Comparison of ENCODE assay signal across 19 cellular contexts in genomic region chr3:111081008-111081545, GRCh38. TPM values are rescaled to one million over a fixed set of nuclear protein-coding genes. Genes with fewer than 3 reads are reported as not detected.
DNase-seq lines count a peak whose midpoint lies in the region; ATAC-seq, FAIRE-seq and TF ChIP-seq lines count a peak whose summit lies in the region.
"Had no signal": no experiment of that assay in that cellular context is flagged by ENCODE, and none has a peak within 500 bp of the region (broad histone marks: within the 10 kb centered on the region; RNA-seq: fewer than 3 reads in every experiment).

No MANE protein-coding gene starts in this region.

- H2BK12ac ChIP-seq in H1 (ENCODE audit: low read depth, low read length) (no peak overlapping the region), mesenchymal stem cell (ENCODE audit: low read length in 2 of 2) (no peak overlapping the region)

- no peaks in the 10 kb centered on the region for H3K9me3 ChIP-seq in H1 (ENCODE audit: insufficient read depth in 2 of 2, low read depth in 1 of 2, low read length in 1 of 2)
- H3K9me3 ChIP-seq in mesenchymal stem cell (ENCODE audit: control insufficient read depth, low read length): no peaks in the 10 kb centered on the region
- H3K9me3 ChIP-seq: right lobe of liver had no signal

- H4K91ac ChIP-seq in H1 (replicated peaks; ENCODE audit: insufficient read length, low read length): no peak overlapping the region
- H4K91ac ChIP-seq in mesenchymal stem cell (ENCODE audit: low read length): no peak overlapping the region

- H2AK5ac ChIP-seq in H1 (ENCODE audit: low read depth, low read length) (peak overlapping the region; percentile 19; the same call in 1 of the 2 replicates), mesenchymal stem cell (ENCODE audit: low read length, severe bottlenecking) (no peak overlapping the region)

- H3K36me3 ChIP-seq in H1 (ENCODE audit: control insufficient read depth in 2 of 4, insufficient read depth in 4 of 4, low read length in 3 of 4): no peaks in the 10 kb centered on the region
- no peaks in the 10 kb centered on the region for H3K36me3 ChIP-seq in mesenchymal stem cell (ENCODE audit: control insufficient read depth in 1 of 2, insufficient read depth in 2 of 2, low read depth in 1 of 2, low read length in 2 of 2)
- H3K36me3 ChIP-seq: right lobe of liver had no signal

- H3K4me3 ChIP-seq in H1 (ENCODE audit: extremely low read depth in 1 of 4, insufficient read depth in 2 of 4, low read depth in 3 of 4, low read length in 4 of 4) (no peak overlapping the region), mesenchymal stem cell (ENCODE audit: insufficient read depth in 1 of 2, low read depth in 1 of 2, low read length in 2 of 2) (no peak overlapping the region)
- H3K4me3 ChIP-seq: right lobe of liver had no signal

- H3K14ac ChIP-seq in H1 (ENCODE audit: insufficient read length) (no peak overlapping the region), mesenchymal stem cell (ENCODE audit: low read length in 2 of 2) (no peak overlapping the region)

- H3K4me1 ChIP-seq in H1 (replicated peaks in 1 of 4; ENCODE audit: control insufficient read depth in 3 of 4, insufficient read depth in 4 of 4, low read length in 3 of 4) (peaks cover 1 to 21% (median 13%) of the 10 kb centered on the region in 4 experiments; a peak in 6 of 7 replicates), mesenchymal stem cell (ENCODE audit: control insufficient read depth, insufficient read depth, low read depth, low read length) (peaks cover 4% of the 10 kb centered on the region)

- no peak overlapping the region for H2BK5ac ChIP-seq in H1 (ENCODE audit: low read depth, low read length)
- no peak overlapping the region for H2BK5ac ChIP-seq in mesenchymal stem cell (ENCODE audit: low read depth, low read length, poor library complexity, severe bottlenecking)

- H4K8ac ChIP-seq in H1 (ENCODE audit: extremely low read depth, insufficient read depth, low read length) (no peak overlapping the region), mesenchymal stem cell (ENCODE audit: low read length) (no peak overlapping the region)

- no peak for TF ChIP-seq POLR2A in H1 (IDR thresholded peaks at IDR 0.05; ENCODE audit: control extremely low read depth in 1 of 2, low read depth in 2 of 2, low read length in 2 of 2)

- H3K4ac ChIP-seq in H1 (replicated peaks; ENCODE audit: insufficient read length, low read depth, low read length) (no peak overlapping the region), mesenchymal stem cell (ENCODE audit: low read depth in 1 of 2, low read length in 2 of 2) (no peak overlapping the region)

- H2AFZ ChIP-seq in H1 (ENCODE audit: low read length): no peak overlapping the region
- no peak overlapping the region for H2AFZ ChIP-seq in mesenchymal stem cell (ENCODE audit: low read depth, low read length)

- no peak for TF ChIP-seq CTCF in H1 (IDR thresholded peaks at IDR 0.05; ENCODE audit: control extremely low read depth in 1 of 3, insufficient read depth in 1 of 3, low read depth in 1 of 3, low read length in 3 of 3)

- H3K27me3 ChIP-seq in H1 (replicated peaks in 1 of 4; ENCODE audit: control insufficient read depth in 3 of 4, extremely low read depth in 1 of 4, insufficient read depth in 3 of 4, low read length in 3 of 4) (no peaks in the 10 kb centered on the region), mesenchymal stem cell (ENCODE audit: control insufficient read depth in 1 of 2, insufficient read depth in 1 of 2, low read length in 2 of 2) (no peaks in the 10 kb centered on the region)
- H3K27me3 ChIP-seq: right lobe of liver had no signal

- H3K79me1 ChIP-seq in H1 (ENCODE audit: low read depth, low read length) (no peaks in the 10 kb centered on the region), mesenchymal stem cell (replicated peaks; ENCODE audit: low read length, poor library complexity, severe bottlenecking) (no peaks in the 10 kb centered on the region)

- H2BK120ac ChIP-seq in H1 (replicated peaks; ENCODE audit: low read depth, low read length): no peak overlapping the region
- no peak overlapping the region for H2BK120ac ChIP-seq in mesenchymal stem cell (ENCODE audit: low read depth, low read length)

- peaks cover 21 to 100% of the 10 kb centered on the region in 2 experiments for H3K79me2 ChIP-seq in H1 (ENCODE audit: control insufficient read depth in 1 of 2, insufficient read depth in 2 of 2, low read length in 2 of 2)

- H3K9ac ChIP-seq in H1 (replicated peaks in 1 of 4; ENCODE audit: extremely low read depth in 1 of 4, low read depth in 3 of 4, low read length in 3 of 4): no peak overlapping the region
- peak overlapping the region; percentile 49 for H3K9ac ChIP-seq in mesenchymal stem cell (ENCODE audit: low read length)

- ATAC-seq in GM18868 (IDR thresholded peaks at IDR 0.05; ENCODE audit: unreplicated experiment): no peak
- ATAC-seq: activated naive CD8-positive, alpha-beta T cell treated with anti-CD3 and anti-CD28 coated beads, Interleukin-2, amount 50 U/mL, for 24 hours; activated T-helper 17 cell treated with anti-CD3 and anti-CD28 coated beads, Interleukin-2, amount 50 U/mL, for 72 hours; stimulated activated naive CD8-positive, alpha-beta T cell treated with anti-CD3 and anti-CD28 coated beads, Interleukin-15, amount 100 ng/mL, for 72 hours had no signal

- H2BK15ac ChIP-seq in H1 (ENCODE audit: low read length) (no peak overlapping the region), mesenchymal stem cell (ENCODE audit: low read depth, poor library complexity, severe bottlenecking) (no peak overlapping the region)

- H3K18ac ChIP-seq in H1 (ENCODE audit: extremely low read depth, low read length): no peak overlapping the region; the same call in 1 of the 2 replicates
- no peak overlapping the region for H3K18ac ChIP-seq in mesenchymal stem cell (ENCODE audit: low read depth in 1 of 2, low read length in 2 of 2)

- no peak overlapping the region for H3K56ac ChIP-seq in H1 (replicated peaks; ENCODE audit: insufficient read length, low read depth, low read length)

- no peak overlapping the region for H4K5ac ChIP-seq in H1 (ENCODE audit: insufficient read length, low read depth, low read length)

- peak; percentile 78 for DNase-seq in COLO829 (ENCODE audit: low spot score)
- DNase-seq in LHCN-M2 (ENCODE audit: low read depth): peak; percentile 70
- no peak for DNase-seq in H1 (ENCODE audit: low read depth in 1 of 2, low spot score in 2 of 2)
- peak; percentile 53 for DNase-seq in mesenchymal stem cell
- DNase-seq in activated CD8-positive, alpha-beta memory T cell treated with anti-CD3 and anti-CD28 coated beads, Interleukin-2, amount 50 U/mL, for 4 hours: no peak
- no peak for DNase-seq in SHP77 treated with DMSO at 0.1 percent for 48 hours (lab: John Stamatoyannopoulos, UW)
- DNase-seq in NCI-H446 treated with DMSO at 0.1 percent for 48 hours (lab: John Stamatoyannopoulos, UW): no peak
- DNase-seq: activated CD4-positive, CD25-positive, alpha-beta regulatory T cell treated with anti-CD3 and anti-CD28 coated beads, Interleukin-2, amount 50 U/mL, for 72 hours; activated naive CD8-positive, alpha-beta T cell treated with anti-CD3 and anti-CD28 coated beads, Interleukin-2, amount 50 U/mL, for 24 hours; DND-41; effector CD8-positive, alpha-beta T cell; H9; NCI-H2029; right lobe of liver; SIG-M5; stimulated activated CD4-positive, alpha-beta T cell treated with anti-CD3 and anti-CD28 coated beads, Interleukin-1b, Interleukin-23, amount 100 ng/mL, for 48 hours; stimulated activated naive CD8-positive, alpha-beta T cell treated with anti-CD3 and anti-CD28 coated beads, Interleukin-15, amount 100 ng/mL, for 72 hours had no signal

- WGBS in H1 (ENCODE audit: extremely low coverage in 1 of 2, insufficient coverage in 1 of 2, insufficient read length in 1 of 2, insufficient replicate concordance in 2 of 2, low coverage in 1 of 2, low lambda C conversion rate in 2 of 2, missing lambda C conversion rate in 1 of 2), 2 experiments: 89% methylated on average over 3 of the region's 3 CpGs; no CpG with 5 or more reads in 1 of the 2 experiments
- 89% methylated on average over 3 of the region's 3 CpGs for WGBS in mesenchymal stem cell

- H3K27ac ChIP-seq in H1 (ENCODE audit: low read depth, low read length) (no peak overlapping the region), mesenchymal stem cell (ENCODE audit: low read length, poor library complexity, severe bottlenecking) (peak overlapping the region; percentile 31)
- H3K27ac ChIP-seq: right lobe of liver had no signal

- no peak overlapping the region for H3K23ac ChIP-seq in H1 (ENCODE audit: insufficient read length)
- no peak overlapping the region for H3K23ac ChIP-seq in mesenchymal stem cell (ENCODE audit: low read length in 2 of 2)

- TF ChIP-seq RAD21 in H1 (IDR thresholded peaks at IDR 0.05 in 1 of 2, conservative IDR thresholded peaks at IDR 0.05 in 1 of 2; ENCODE audit: low read depth in 2 of 2, low read length in 2 of 2): no peak

- no peak for TF ChIP-seq EP300 in H1 (IDR thresholded peaks at IDR 0.05; ENCODE audit: borderline replicate concordance in 1 of 2, low read depth in 2 of 2, low read length in 2 of 2)

- CTCF ChIA-PET in H1 (lab: Charles Lee; ENCODE audit: partially characterized antibody): interaction anchor here (0.6 to 3.7 kb wide), 27 partner anchors 8 to 482 kb away, joined by 3 to 13 read pairs (median 4); partner anchors contain the start of gene NECTIN3

- no peaks in the 10 kb centered on the region; the same call in 1 of the 2 replicates for H3K23me2 ChIP-seq in H1 (ENCODE audit: low read depth, low read length)

- no peak overlapping the region for H2BK20ac ChIP-seq in H1 (ENCODE audit: low read length)

- POLR2A ChIA-PET in H1 (lab: Charles Lee; ENCODE audit: partially characterized antibody): interaction anchor here (0.7 to 3.1 kb wide), 5 partner anchors 9 to 115 kb away, joined by 3 to 12 read pairs (median 6); no protein-coding TSS in a partner anchor

- FAIRE-seq in H1 (lab: Jason Lieb, UNC): no peak

- 0 out of 4 replicates have a peak overlapping the region, but pooled peaks of 1 of the 2 experiments have one; percentile 6 for H3K4me2 ChIP-seq in H1 (ENCODE audit: insufficient read depth in 1 of 2, low read depth in 2 of 2, low read length in 2 of 2)
- H3K4me2 ChIP-seq in mesenchymal stem cell (ENCODE audit: low read length, poor library complexity, severe bottlenecking): no peak overlapping the region

- peaks cover 0 to 3% of the 10 kb centered on the region in 2 experiments for H4K20me1 ChIP-seq in H1 (replicated peaks in 1 of 2; ENCODE audit: control insufficient read depth in 1 of 2, insufficient read depth in 2 of 2, low read length in 2 of 2)

RNA-seq across cellular contexts. Expression of gene NECTIN3, which starts 9.5 kb away (rescaled TPM):
- total RNA-seq in LHCN-M2 (2014; rRNA removed): 44.6 and 57.3 TPM in 2 replicates
- 22.2 TPM for polyA plus RNA-seq in LHCN-M2 (2012)
- total RNA-seq in H1 (2021; fragmentation: NEBNext Ultra II Directional; extraction: Animal tissue kit (Norgen Biotek cat#: 25700)): 50.6 and 52.2 TPM in 2 replicates
- 9.4 and 13.6 TPM in 2 replicates for polyA plus RNA-seq in H1 (2011; rRNA removed)
- 15.6 TPM for polyA plus RNA-seq in H1 (2011; cell fraction: cytosol; rRNA removed)
- polyA plus RNA-seq in H1 (2011; cell fraction: nucleus; rRNA removed): 13.6 TPM
- 19.5 to 30.3 TPM (median 25.6 TPM) in 4 replicates for polyA plus RNA-seq in H1 (2012, experiment 1 of 2)
- 2.2 TPM for polyA plus RNA-seq in H1 (2012, experiment 2 of 2)
- polyA plus RNA-seq in H1 (2013, experiment 1 of 2): 36.4 TPM
- 39.8 TPM for polyA plus RNA-seq in H1 (2013, experiment 2 of 2)
- 52.5 and 75.7 TPM in 2 replicates for polyA minus RNA-seq in H1 (2011; rRNA and poly(A)+ RNA removed)
- polyA minus RNA-seq in H1 (2011; cell fraction: cytosol; rRNA and poly(A)+ RNA removed): 48.6 TPM
- 104 TPM for polyA minus RNA-seq in H1 (2011; cell fraction: nucleus; rRNA and poly(A)+ RNA removed)
- 29.5 TPM for polyA plus RNA-seq in mesenchymal stem cell (2013, experiment 1 of 2)
- polyA plus RNA-seq in mesenchymal stem cell (2013, experiment 2 of 2): 31.6 TPM

Comparison
In these comparisons a context has a peak if more than half of its experiments do, and no peak if none do; other contexts are left out.
1. DNase-seq: peak in COLO829 (single experiment), LHCN-M2 (single experiment) and mesenchymal stem cell (single experiment); none in H1 (0 of 2), activated CD8-positive, alpha-beta memory T cell treated with anti-CD3 and anti-CD28 coated beads, Interleukin-2, amount 50 U/mL, for 4 hours (single experiment), SHP77 treated with DMSO at 0.1 percent for 48 hours (single experiment) and NCI-H446 treated with DMSO at 0.1 percent for 48 hours (single experiment).